ENCODE assay signal across 11 cellular contexts in the genomic region with DNA sequence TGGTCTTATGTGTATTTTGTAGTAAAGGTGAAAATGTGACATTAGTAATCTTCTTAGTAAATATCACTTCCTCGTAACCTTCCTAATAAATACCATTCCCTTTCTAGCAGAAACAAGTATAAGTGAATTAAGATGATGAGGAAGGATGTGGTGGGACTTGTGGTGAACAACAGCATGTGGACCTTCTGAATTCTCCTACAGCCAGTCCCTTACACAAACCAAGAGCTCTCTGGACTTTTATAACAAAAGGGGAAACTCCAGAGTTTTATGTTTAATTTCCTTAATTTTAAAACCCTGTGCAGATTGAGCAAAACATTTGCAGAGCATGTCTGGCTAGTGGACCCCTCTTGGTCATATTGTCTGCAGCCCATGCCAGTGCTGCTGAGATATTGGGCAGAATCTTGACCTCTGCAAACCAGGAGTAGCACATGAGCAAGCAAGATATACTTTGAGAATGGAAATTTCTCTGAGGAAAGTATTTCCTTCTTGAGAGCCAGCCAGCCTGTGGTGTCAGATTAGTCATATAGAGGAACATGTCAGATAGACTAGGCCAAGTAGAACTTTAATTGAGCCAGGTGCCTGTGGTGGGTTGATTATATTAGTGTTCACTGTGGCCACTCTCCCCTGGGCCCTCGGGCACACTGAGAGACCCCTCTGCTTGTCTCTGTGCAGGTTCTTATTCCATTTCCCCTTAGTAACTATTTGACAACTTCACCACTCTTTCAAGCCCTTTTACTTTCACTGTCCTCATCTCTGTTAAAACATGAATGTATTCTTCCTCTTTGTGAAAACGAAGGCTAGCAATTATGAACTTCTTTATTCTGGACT.
A peak's percentile ranks its signal among the peaks of the same experiment; 100 is the strongest.
DNase-seq lines count a peak whose midpoint lies in the region; ATAC-seq, FAIRE-seq and TF ChIP-seq lines count a peak whose summit lies in the region.
"Had no signal": no experiment of that assay in that cellular context is flagged by ENCODE, and none has a peak within 500 bp of the region (broad histone marks: within the 10 kb centered on the region; RNA-seq: fewer than 3 reads in every experiment).

No MANE protein-coding gene starts in this region.

- no peak overlapping the region for H3K4me2 ChIP-seq in keratinocyte (ENCODE audit: control insufficient read depth, extremely low read depth, insufficient read depth, low read depth, low read length)

- H3K27ac ChIP-seq in keratinocyte (ENCODE audit: control insufficient read depth, insufficient read depth, low read length), result no peak overlapping the region
- H3K27ac ChIP-seq: left ventricle myocardium inferior had no signal

- H3K36me3 ChIP-seq in keratinocyte (ENCODE audit: control insufficient read depth in 2 of 2, extremely low read depth in 1 of 2, insufficient read depth in 2 of 2, low read length in 2 of 2), result no peaks in the 10 kb centered on the region
- H3K36me3 ChIP-seq: left ventricle myocardium inferior had no signal

- FAIRE-seq in keratinocyte (lab: Jason Lieb, UNC), result no peak

- peak overlapping the region; percentile 15 for H2AFZ ChIP-seq in keratinocyte (ENCODE audit: control insufficient read depth, low read length)

- H4K20me1 ChIP-seq in keratinocyte (ENCODE audit: control insufficient read depth, extremely low read depth, insufficient read depth, low read length), result no peaks in the 10 kb centered on the region

- no peak for TF ChIP-seq CTCF in keratinocyte (optimal IDR thresholded peaks at IDR 0.05 in 1 of 3, IDR thresholded peaks at IDR 0.05 in 1 of 3, conservative IDR thresholded peaks at IDR 0.05 in 1 of 3; ENCODE audit: extremely low read depth in 1 of 3, insufficient read depth in 2 of 3, low read length in 3 of 3)

- no peaks in the 10 kb centered on the region for H3K4me1 ChIP-seq in keratinocyte (ENCODE audit: control insufficient read depth, extremely low read depth, insufficient read depth, low read length)
- H3K4me1 ChIP-seq: left ventricle myocardium inferior had no signal

- peak; percentile 45 for DNase-seq in EL
- peak; percentile 59 for DNase-seq in OCI-M2 (lab: John Stamatoyannopoulos, UW; ENCODE audit: unreplicated experiment)
- no peak for DNase-seq in keratinocyte (ENCODE audit: low read depth, low spot score)
- DNase-seq in NCI-H1048 (lab: John Stamatoyannopoulos, UW), result no peak
- no peak for DNase-seq in activated naive CD8-positive, alpha-beta T cell treated with anti-CD3 and anti-CD28 coated beads for 36 hours
- DNase-seq: left ventricle myocardium inferior, SHP77, trophoblast cell had no signal

- no peaks in the 10 kb centered on the region for H3K27me3 ChIP-seq in keratinocyte (ENCODE audit: control insufficient read depth, extremely low read depth, insufficient read depth, low read length)

- dilution Hi-C loops in keratinocyte (cut with MboI; ENCODE audit: extremely low pct_ligation_motif_present, low sequenced_read_pairs), result no loop called here

- H3K27me3 Mint-ChIP-seq in activated naive CD8-positive, alpha-beta T cell treated with anti-CD3 and anti-CD28 coated beads for 36 hours, result no peaks in the 10 kb centered on the region

- no peaks in the 10 kb centered on the region for H3K9me3 ChIP-seq in keratinocyte (ENCODE audit: control insufficient read depth, low read depth, low read length)

- H3K36me3 Mint-ChIP-seq in activated naive CD8-positive, alpha-beta T cell treated with anti-CD3 and anti-CD28 coated beads for 36 hours, result no peaks in the 10 kb centered on the region

- no peak overlapping the region for H3K27ac Mint-ChIP-seq in activated naive CD8-positive, alpha-beta T cell treated with anti-CD3 and anti-CD28 coated beads for 36 hours

- no peak overlapping the region for H3K9ac ChIP-seq in keratinocyte (ENCODE audit: control insufficient read depth, extremely low read depth, insufficient read depth, low read length)

- H3K9me1 ChIP-seq in keratinocyte (ENCODE audit: control insufficient read depth, extremely low read depth, insufficient read depth, low read length), result no peaks in the 10 kb centered on the region

- H3K79me2 ChIP-seq in keratinocyte (ENCODE audit: control insufficient read depth, insufficient read depth, low read length), result no peaks in the 10 kb centered on the region

- H3K4me1 Mint-ChIP-seq in activated naive CD8-positive, alpha-beta T cell treated with anti-CD3 and anti-CD28 coated beads for 36 hours, result no peaks in the 10 kb centered on the region

- H3K9me3 Mint-ChIP-seq in activated naive CD8-positive, alpha-beta T cell treated with anti-CD3 and anti-CD28 coated beads for 36 hours, result peaks cover 2% of the 10 kb centered on the region

- ATAC-seq in HG02970 (IDR thresholded peaks at IDR 0.05; ENCODE audit: low FRiP score, unreplicated experiment), result peak; percentile 80
- ATAC-seq in GM21447 (IDR thresholded peaks at IDR 0.05; ENCODE audit: unreplicated experiment), result no peak
- ATAC-seq in GM21390 (IDR thresholded peaks at IDR 0.05; ENCODE audit: unreplicated experiment), result no peak

- no peak overlapping the region for H3K4me3 Mint-ChIP-seq in activated naive CD8-positive, alpha-beta T cell treated with anti-CD3 and anti-CD28 coated beads for 36 hours

- no peak overlapping the region for H3K4me3 ChIP-seq in keratinocyte (ENCODE audit: control insufficient read depth in 2 of 3, extremely low read depth in 1 of 3, insufficient read depth in 2 of 3, low read depth in 1 of 3, low read length in 3 of 3)
- H3K4me3 ChIP-seq: left ventricle myocardium inferior had no signal

Comparison
In these comparisons a context has a peak if more than half of its experiments do, and no peak if none do; other contexts are left out.
1. DNase-seq: peak in EL (single experiment) and OCI-M2 (single experiment); none in keratinocyte (single experiment), NCI-H1048 (single experiment) and activated naive CD8-positive, alpha-beta T cell treated with anti-CD3 and anti-CD28 coated beads for 36 hours (single experiment).